25 cellular contexts compared by ENCODE assay signal in the genomic region with DNA sequence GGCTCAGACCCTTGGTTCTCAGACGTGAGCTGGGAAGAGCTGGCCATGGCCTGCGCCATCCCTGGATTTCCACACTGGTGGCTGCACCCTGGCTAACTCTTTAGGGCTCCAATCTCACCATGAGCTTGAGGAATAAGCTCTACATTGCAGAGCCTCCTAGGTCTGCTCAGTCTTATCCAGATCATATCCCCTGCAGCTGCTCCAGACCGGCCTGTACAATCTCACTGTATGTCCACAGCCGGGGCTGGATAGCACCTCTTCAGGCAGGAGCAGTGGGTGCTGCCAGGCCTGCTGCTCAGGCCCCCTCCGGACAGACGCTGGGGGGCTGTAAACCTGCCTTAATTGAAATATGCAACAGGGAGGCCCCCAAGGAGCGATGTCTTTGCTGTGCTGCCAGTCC. TPM values are rescaled to one million over a fixed set of nuclear protein-coding genes. Genes with fewer than 3 reads are reported as not detected.
"Had no signal": no experiment of that assay in that cellular context is flagged by ENCODE, and none has a peak within 500 bp of the region (broad histone marks: within the 10 kb centered on the region; RNA-seq: fewer than 3 reads in every experiment).

No MANE protein-coding gene starts in this region.

- H3K27me3 ChIP-seq: colonic mucosa, neural progenitor cell, testis had no signal

- H3K4me1 ChIP-seq: colonic mucosa, gastrocnemius medialis, left lung, neural progenitor cell, psoas muscle had no signal

- H3K4me2 ChIP-seq: neural progenitor cell had no signal

- H3K4me3 ChIP-seq: colonic mucosa, gastrocnemius medialis, left lung, neural progenitor cell, psoas muscle, sigmoid colon, testis, tibial artery had no signal

- ATAC-seq: esophagus mucosa; gastrocnemius medialis; left lung; naive thymus-derived CD4-positive, alpha-beta T cell; psoas muscle; right cardiac atrium; stimulated activated memory B cell treated with anti-CD40 and anti-IgM and Interleukin-4, amounts not matched to agents 10 μg/mL and 1 μg/mL and 100 μg/mL, for 72 hours; stimulated activated naive CD8-positive, alpha-beta T cell treated with anti-CD3 and anti-CD28 coated beads, Interleukin-15, Interleukin-2, amounts not matched to agents 100 U/mL and 50 U/mL, for 24 hours had no signal

- H3K27ac ChIP-seq: colonic mucosa, epithelial cell of prostate, gastrocnemius medialis, left lung, neural progenitor cell, psoas muscle, sigmoid colon, testis, tibial artery had no signal

- H2AFZ ChIP-seq: neural progenitor cell had no signal

- H3K36me3 ChIP-seq: colonic mucosa, gastrocnemius medialis, left lung, neural progenitor cell, sigmoid colon, tibial artery had no signal

- H3K9me3 ChIP-seq: colonic mucosa, gastrocnemius medialis, left lung, psoas muscle, sigmoid colon, testis, tibial artery had no signal

- DNase-seq: colonic mucosa; effector CD8-positive, alpha-beta T cell; endodermal cell; foreskin fibroblast; gastrocnemius medialis; head of caudate nucleus; kidney; left lung; mesenchymal stem cell; midbrain; naive thymus-derived CD4-positive, alpha-beta T cell; nucleus accumbens; psoas muscle; right cardiac atrium; sigmoid colon; stimulated activated CD4-positive, alpha-beta T cell treated with anti-CD3 and anti-CD28 coated beads, Interleukin-2, amount 100 ng/mL, for 24 hours; stimulated activated CD4-positive, alpha-beta T cell treated with anti-CD3 and anti-CD28 coated beads, Interleukin-4, amount 100 ng/mL, for 4 hours; stimulated activated naive CD8-positive, alpha-beta T cell treated with anti-CD3 and anti-CD28 coated beads, Interleukin-15, Interleukin-2, amounts not matched to agents 100 U/mL and 50 U/mL, for 24 hours; substantia nigra; testis; tibial artery had no signal

RNA-seq across cellular contexts. Expression of a gene that starts 15.6 kb away (rescaled TPM):
- total RNA-seq: naive thymus-derived CD4-positive, alpha-beta T cell had no signal
- polyA plus RNA-seq: naive thymus-derived CD4-positive, alpha-beta T cell had no signal

RNA-seq across cellular contexts. Expression of a gene that starts 53.3 kb away (rescaled TPM):
- polyA plus RNA-seq: naive thymus-derived CD4-positive, alpha-beta T cell had no signal
